Comparison of ENCODE assay signal across 7 cellular contexts in the genomic region with DNA sequence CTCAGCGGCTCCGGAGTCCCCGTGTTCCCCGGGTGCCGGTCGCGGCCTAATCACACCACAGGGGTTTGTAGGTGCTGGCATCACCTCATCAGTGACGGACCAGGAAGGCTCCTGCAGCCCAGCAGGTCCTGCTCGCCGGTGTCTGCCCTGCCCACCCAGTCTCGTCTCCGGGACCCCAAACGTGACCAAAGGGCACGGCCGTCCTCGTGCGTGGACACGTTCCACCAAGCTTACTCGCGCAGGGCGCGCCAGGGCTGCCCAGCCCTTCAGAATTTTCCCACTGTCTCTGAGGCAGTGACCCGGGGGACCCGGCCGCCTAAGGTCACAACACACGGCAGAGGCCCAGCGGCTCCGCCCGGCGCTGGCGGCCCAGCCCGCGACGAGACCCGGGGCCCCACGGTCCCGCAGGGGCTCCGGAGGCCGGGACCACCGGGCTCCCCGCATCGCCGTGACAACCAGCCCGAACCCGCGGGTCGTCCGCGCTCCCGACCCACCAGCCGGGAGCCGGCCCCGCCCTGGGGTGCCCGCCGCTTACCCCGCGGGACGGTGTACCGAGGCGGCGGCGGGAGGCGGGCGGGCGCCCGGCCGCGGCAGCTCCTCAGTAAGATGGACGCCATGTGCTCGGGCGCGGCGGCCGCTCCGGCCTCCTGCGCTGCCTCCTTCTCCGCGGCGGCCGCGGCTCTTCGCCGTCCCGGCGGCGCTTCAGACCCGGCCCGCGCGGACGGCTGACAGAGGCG. TPM values are rescaled to one million over a fixed set of nuclear protein-coding genes. Genes with fewer than 3 reads are reported as not detected.
DNase-seq lines count a peak whose midpoint lies in the region; ATAC-seq and TF ChIP-seq lines count a peak whose summit lies in the region.

No MANE protein-coding gene starts in this region.

- H3K4me3 Mint-ChIP-seq in mesothelial cell of epicardium = peak overlapping the region; percentile 70

- no peaks in the 10 kb centered on the region for H3K9me3 Mint-ChIP-seq in mesothelial cell of epicardium

- H3K27ac ChIP-seq in SJSA1 (peak overlapping the region; percentile 43), urinary bladder (ENCODE audit: low read depth) (peak overlapping the region; percentile 65)

- H3K36me3 ChIP-seq in SJSA1 (peaks cover 11% of the 10 kb centered on the region; the same call in 1 of the 2 replicates), urinary bladder (ENCODE audit: insufficient read depth) (no peaks in the 10 kb centered on the region)

- TF ChIP-seq CTCF in mesothelial cell of epicardium (IDR thresholded peaks at IDR 0.05; ENCODE audit: unreplicated experiment) = no peak

- peaks cover 2% of the 10 kb centered on the region for H3K36me3 Mint-ChIP-seq in mesothelial cell of epicardium

- H3K4me3 ChIP-seq in SJSA1 (peak overlapping the region; percentile 95), urinary bladder (ENCODE audit: low read depth, low read length) (peak overlapping the region; percentile 93)

- H3K27ac Mint-ChIP-seq in mesothelial cell of epicardium = peak overlapping the region; percentile 56

- no peaks in the 10 kb centered on the region for H3K9me3 ChIP-seq in SJSA1 (replicated peaks)

- ATAC-seq in GM18909 (IDR thresholded peaks at IDR 0.05; ENCODE audit: poor library complexity, unreplicated experiment) (peak; percentile 32), HG02840 (IDR thresholded peaks at IDR 0.05; ENCODE audit: low FRiP score, unreplicated experiment) (peak; percentile 24)

- DNase-seq in SJSA1 (ENCODE audit: low read depth in 1 of 2, low spot score in 2 of 2) (peak in 1 of 2 experiments; percentile 5), dermis blood vessel endothelial cell (peak; percentile 23), mesothelial cell of epicardium (ENCODE audit: low spot score in 2 of 2, unreplicated experiment in 2 of 2) (peak in 1 of 2 experiments; percentile 58), DMS79 treated with DMSO at 0.1 percent for 48 hours (lab: John Stamatoyannopoulos, UW) (no peak)

- no peaks in the 10 kb centered on the region for H3K27me3 Mint-ChIP-seq in mesothelial cell of epicardium (ENCODE audit: low read depth)

- WGBS in urinary bladder = 1% methylated on average over 92 of the region's 92 CpGs

- peaks cover 18% of the 10 kb centered on the region for H3K4me1 Mint-ChIP-seq in mesothelial cell of epicardium

- H3K4me1 ChIP-seq in SJSA1 (replicated peaks) = peaks cover 8% of the 10 kb centered on the region
- H3K4me1 ChIP-seq in urinary bladder (ENCODE audit: insufficient read depth) = no peaks in the 10 kb centered on the region

- no peaks in the 10 kb centered on the region for H3K27me3 ChIP-seq in SJSA1 (replicated peaks)

RNA-seq across cellular contexts. Expression of a gene that starts 0.5 kb away (rescaled TPM):
- 13.1 and 18.6 TPM in 2 replicates for total RNA-seq in SJSA1 (2014; rRNA removed; shearing (Covaris generic))
- 90.0 and 95.8 TPM in 2 replicates for total RNA-seq in dermis blood vessel endothelial cell
- total RNA-seq in mesothelial cell of epicardium = 48.6 to 50.9 TPM (median 48.7 TPM) in 3 replicates
- 19.0 TPM for total RNA-seq in urinary bladder
- polyA plus RNA-seq in urinary bladder = 15.6 TPM

RNA-seq across cellular contexts. Expression of a gene that starts 15.7 kb away (rescaled TPM):
- 35.9 and 39.0 TPM in 2 replicates for total RNA-seq in SJSA1 (2014; rRNA removed; shearing (Covaris generic))
- total RNA-seq in dermis blood vessel endothelial cell (66.0 and 102 TPM in 2 replicates), mesothelial cell of epicardium (109 to 119 TPM (median 115 TPM) in 3 replicates), urinary bladder (60.5 TPM)
- polyA plus RNA-seq in urinary bladder = 13.8 TPM
